In genomic region chr11:128195057-128195751, GRCh38 we compare ENCODE assay signal across 11 cellular contexts.
DNase-seq lines count a peak whose midpoint lies in the region; ATAC-seq lines count a peak whose summit lies in the region.
"Had no signal": no experiment of that assay in that cellular context is flagged by ENCODE, and none has a peak within 500 bp of the region (broad histone marks: within the 10 kb centered on the region; RNA-seq: fewer than 3 reads in every experiment).

No MANE protein-coding gene starts in this region.

- H3K4me1 ChIP-seq in effector memory CD4-positive, alpha-beta T cell (ENCODE audit: control insufficient read depth, insufficient read depth, low read length, poor library complexity, severe bottlenecking): peaks cover 9% of the 10 kb centered on the region

- no peak for ATAC-seq in HG02938 (IDR thresholded peaks at IDR 0.05; ENCODE audit: unreplicated experiment)
- no peak for ATAC-seq in HG02678 (IDR thresholded peaks at IDR 0.05; ENCODE audit: unreplicated experiment)
- no peak for ATAC-seq in HG03196 (IDR thresholded peaks at IDR 0.05; ENCODE audit: unreplicated experiment)

- no peak overlapping the region for H3K27ac ChIP-seq in effector memory CD4-positive, alpha-beta T cell (ENCODE audit: insufficient read depth, low read length, poor library complexity, severe bottlenecking)
- H3K27ac ChIP-seq: 22Rv1 had no signal

- DNase-seq in DMS153 (lab: John Stamatoyannopoulos, UW): peak; percentile 50
- DNase-seq in DMS153 treated with DMSO at 0.1 percent for 48 hours (lab: John Stamatoyannopoulos, UW; ENCODE audit: unreplicated experiment): no peak
- peak; percentile 16 for DNase-seq in T-helper 22 cell (ENCODE audit: low read depth)
- peak; percentile 11 to 38 (median 34) for DNase-seq in effector memory CD4-positive, alpha-beta T cell
- peak; percentile 27 to 36 for DNase-seq in stimulated activated CD4-positive, alpha-beta T cell treated with anti-CD3 and anti-CD28 coated beads, Interleukin-2, amount 100 ng/mL, for 24 hours
- DNase-seq: foreskin melanocyte, NCI-H2081 had no signal

- no peak overlapping the region for H3K4me3 ChIP-seq in effector memory CD4-positive, alpha-beta T cell (ENCODE audit: insufficient read depth, low read depth, low read length, poor library complexity, severe bottlenecking)

- H3K9me3 ChIP-seq in effector memory CD4-positive, alpha-beta T cell (ENCODE audit: control insufficient read depth, low read length): no peaks in the 10 kb centered on the region

- H3K36me3 ChIP-seq in effector memory CD4-positive, alpha-beta T cell (ENCODE audit: control insufficient read depth, insufficient read depth, low read length): no peaks in the 10 kb centered on the region

- H3K27me3 ChIP-seq in effector memory CD4-positive, alpha-beta T cell (replicated peaks; ENCODE audit: control insufficient read depth, insufficient read depth, low read length, poor library complexity, severe bottlenecking): no peaks in the 10 kb centered on the region
